9 cellular contexts compared by ENCODE assay signal in genomic region chr11:13465909-13466371, GRCh38. TPM values are rescaled to one million over a fixed set of nuclear protein-coding genes. Genes with fewer than 3 reads are reported as not detected.
A peak's percentile ranks its signal among the peaks of the same experiment; 100 is the strongest.
DNase-seq lines count a peak whose midpoint lies in the region; ATAC-seq, FAIRE-seq and TF ChIP-seq lines count a peak whose summit lies in the region.
"Had no signal": no experiment of that assay in that cellular context is flagged by ENCODE, and none has a peak within 500 bp of the region (broad histone marks: within the 10 kb centered on the region; RNA-seq: fewer than 3 reads in every experiment).

No MANE protein-coding gene starts in this region.

- H3K4me1 ChIP-seq in gastroesophageal sphincter (peaks cover 5 to 22% (median 11%) of the 10 kb centered on the region in 3 donors), thoracic aorta (ENCODE audit: control insufficient read depth in 1 of 2, low read depth in 2 of 2) (peaks cover 15 to 19% of the 10 kb centered on the region in 2 donors)

- TF ChIP-seq EP300 in gastroesophageal sphincter (IDR thresholded peaks at IDR 0.05) = no peak

- ATAC-seq in gastroesophageal sphincter (no peak), thoracic aorta (ENCODE audit: insufficient number of reproducible peaks, low FRiP score, low read depth) (no peak), GM21360 (IDR thresholded peaks at IDR 0.05; ENCODE audit: unreplicated experiment) (no peak), GM19455 (IDR thresholded peaks at IDR 0.05; ENCODE audit: unreplicated experiment) (no peak)

- no peak overlapping the region for H3K27ac ChIP-seq in HL-60 (replicated peaks)
- no peak overlapping the region for H3K27ac ChIP-seq in SK-N-MC
- no peak overlapping the region for H3K27ac ChIP-seq in gastroesophageal sphincter
- H3K27ac ChIP-seq in thoracic aorta = no peak overlapping the region
- H3K27ac ChIP-seq: SJSA1 had no signal

- no peak for TF ChIP-seq POLR2A in gastroesophageal sphincter (IDR thresholded peaks at IDR 0.05)

- TF ChIP-seq CTCF in D721Med (IDR thresholded peaks at IDR 0.05; ENCODE audit: insufficient read depth, missing control alignments) (peak; percentile 59), HL-60 (IDR thresholded peaks at IDR 0.05; ENCODE audit: insufficient read depth, low read length) (peak; percentile 17), gastroesophageal sphincter (IDR thresholded peaks at IDR 0.05) (peak; percentile 35 to 64 (median 44)), thoracic aorta (IDR thresholded peaks at IDR 0.05) (peak; percentile 48)

- no peak overlapping the region for H3K4me3 ChIP-seq in HL-60 (replicated peaks; ENCODE audit: insufficient read depth, low read length)
- no peak overlapping the region for H3K4me3 ChIP-seq in SK-N-MC
- no peak overlapping the region for H3K4me3 ChIP-seq in gastroesophageal sphincter
- no peak overlapping the region for H3K4me3 ChIP-seq in thoracic aorta
- H3K4me3 ChIP-seq: SJSA1 had no signal

- WGBS in gastroesophageal sphincter (ENCODE audit: low coverage in 1 of 2), 2 donors = 2 to 13% methylated on average over 6 of the region's 6 CpGs

- H3K9me3 ChIP-seq in SK-N-MC (ENCODE audit: low read depth, low read length) (no peaks in the 10 kb centered on the region), gastroesophageal sphincter (no peaks in the 10 kb centered on the region), thoracic aorta (no peaks in the 10 kb centered on the region)
- H3K9me3 ChIP-seq: SJSA1 had no signal

- FAIRE-seq in D721Med (lab: Jason Lieb, UNC) = no peak

- H3K36me3 ChIP-seq in SK-N-MC (ENCODE audit: insufficient read depth, low read length) (no peaks in the 10 kb centered on the region), gastroesophageal sphincter (no peaks in the 10 kb centered on the region), thoracic aorta (no peaks in the 10 kb centered on the region)

- DNase-seq in D721Med (ENCODE audit: insufficient read length, low spot score) (peak; percentile 38), HL-60 (ENCODE audit: low read depth in 1 of 2, low spot score in 1 of 2) (no peak), SK-N-MC (ENCODE audit: low read depth, low spot score) (peak; percentile 22), thoracic aorta (ENCODE audit: low spot score) (no peak), ureter (ENCODE audit: low spot score) (no peak)

- peaks cover 2% of the 10 kb centered on the region for H3K27me3 ChIP-seq in HL-60 (ENCODE audit: insufficient read depth, poor library complexity, severe bottlenecking)
- peaks cover 10% of the 10 kb centered on the region for H3K27me3 ChIP-seq in gastroesophageal sphincter
- H3K27me3 ChIP-seq in thoracic aorta (replicated peaks; ENCODE audit: insufficient read depth) = no peaks in the 10 kb centered on the region
- H3K27me3 ChIP-seq: SJSA1 had no signal

- no peak overlapping the region for H3K9ac ChIP-seq in SK-N-MC (ENCODE audit: insufficient read length)

RNA-seq across cellular contexts. Expression of gene BTBD10, which starts 2.9 kb away (rescaled TPM):
- total RNA-seq in gastroesophageal sphincter (10 to 100 TPM; 44.1 to 65.1 (median 50.4) TPM), thoracic aorta (10 to 100 TPM; 24.5 to 36.7 TPM), ureter (42.3 TPM)

RNA-seq across cellular contexts. Expression of gene PTH, which starts 29.9 kb away (rescaled TPM):
- total RNA-seq in gastroesophageal sphincter = not detected
- total RNA-seq in thoracic aorta = not detected
- not detected for total RNA-seq in ureter
- total RNA-seq: SJSA1 had no signal

Comparison
In these comparisons a context has a peak if more than half of its experiments do, and no peak if none do; other contexts are left out.
1. DNase-seq: peak in D721Med (single experiment) and SK-N-MC (single experiment); none in HL-60 (0 of 2), thoracic aorta (single experiment) and ureter (single experiment).
2. Peak in every context shown above with its lines, with median percentiles within 50 percentile points of each other: CTCF ChIP-seq.